ENCODE assay signal across 18 cellular contexts in the genomic region with DNA sequence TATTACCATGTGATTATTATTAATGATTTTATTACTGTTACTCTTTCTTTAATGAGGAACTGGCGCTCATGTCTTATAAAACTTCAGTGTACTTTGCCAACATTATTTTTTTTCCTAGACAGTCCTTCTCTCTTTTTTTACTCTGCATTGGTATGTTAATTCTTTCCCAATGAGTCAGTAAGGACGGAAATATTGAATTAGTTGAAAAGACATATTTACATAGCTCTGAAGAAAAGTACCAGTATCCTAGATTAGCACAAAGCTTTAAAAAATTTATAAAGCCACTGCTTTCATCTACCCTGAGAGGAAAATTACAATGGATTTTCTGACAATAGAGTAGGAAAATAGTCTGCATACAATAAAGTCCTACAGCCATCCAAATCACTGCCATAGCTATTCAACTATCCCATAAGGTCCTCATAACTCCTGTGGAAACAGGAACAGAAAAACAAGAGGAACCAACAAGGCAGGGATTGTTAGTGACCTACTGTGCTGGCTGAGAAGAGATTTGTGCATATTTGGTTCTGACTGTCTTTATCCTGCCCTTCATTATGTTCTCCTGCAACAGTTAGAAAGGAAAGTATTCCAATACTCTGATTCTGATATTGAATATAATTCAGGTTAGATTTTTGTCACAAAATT.
DNase-seq lines count a peak whose midpoint lies in the region; ATAC-seq and TF ChIP-seq lines count a peak whose summit lies in the region.
"Had no signal": no experiment of that assay in that cellular context is flagged by ENCODE, and none has a peak within 500 bp of the region (broad histone marks: within the 10 kb centered on the region; RNA-seq: fewer than 3 reads in every experiment).

No MANE protein-coding gene starts in this region.

- no peaks in the 10 kb centered on the region for H3K4me1 Mint-ChIP-seq in nephron progenitor cell
- H3K4me1 Mint-ChIP-seq: activated CD4-positive, alpha-beta T cell treated with anti-CD3 and anti-CD28 coated beads, Interleukin-2, amount 10 ng/mL, durations not matched to agents 7 days and 5 days had no signal

- H3K27ac Mint-ChIP-seq in nephron progenitor cell, result no peak overlapping the region
- H3K27ac Mint-ChIP-seq: activated CD4-positive, alpha-beta T cell treated with anti-CD3 and anti-CD28 coated beads, Interleukin-2, amount 10 ng/mL, durations not matched to agents 7 days and 5 days; brain; effector memory CD8-positive, alpha-beta T cell had no signal

- ATAC-seq in HG03442 (IDR thresholded peaks at IDR 0.05; ENCODE audit: unreplicated experiment), result no peak
- ATAC-seq in HG02852 (IDR thresholded peaks at IDR 0.05; ENCODE audit: unreplicated experiment), result no peak
- ATAC-seq: effector memory CD8-positive, alpha-beta T cell; lower lobe of right lung; Right ventricle myocardium inferior had no signal

- H3K4me3 ChIP-seq in HFF-Myc (replicated peaks; ENCODE audit: low read depth, low read length) (no peak overlapping the region), brain microvascular endothelial cell (ENCODE audit: low read depth, low read length) (no peak overlapping the region)
- H3K4me3 ChIP-seq: lower lobe of right lung, spleen had no signal

- in situ Hi-C loops in brain microvascular endothelial cell (cut with HindIII; ENCODE audit: low pct_ligation_motif_present, low sequenced_read_pairs), result no loop called here

- peaks cover 2% of the 10 kb centered on the region for H3K27me3 Mint-ChIP-seq in nephron progenitor cell (ENCODE audit: low read depth, poor library complexity)
- H3K27me3 Mint-ChIP-seq: activated CD4-positive, alpha-beta T cell treated with anti-CD3 and anti-CD28 coated beads, Interleukin-2, amount 10 ng/mL, durations not matched to agents 7 days and 5 days; effector memory CD8-positive, alpha-beta T cell had no signal

- peak overlapping the region; percentile 89 for H3K27ac ChIP-seq in brain microvascular endothelial cell
- H3K27ac ChIP-seq: lower lobe of right lung had no signal

- H3K9me3 Mint-ChIP-seq in nephron progenitor cell, result peaks cover 16% of the 10 kb centered on the region

- H3K4me3 Mint-ChIP-seq in nephron progenitor cell, result no peak overlapping the region
- H3K4me3 Mint-ChIP-seq: activated CD4-positive, alpha-beta T cell treated with anti-CD3 and anti-CD28 coated beads, Interleukin-2, amount 10 ng/mL, durations not matched to agents 7 days and 5 days; brain; effector memory CD8-positive, alpha-beta T cell; neural crest cell had no signal

- DNase-seq in A172 (ENCODE audit: low spot score) (peak; percentile 41), HFF-Myc (ENCODE audit: extremely low read depth, low read depth) (peak; percentile 47), brain microvascular endothelial cell (no peak), hepatic stellate cell (ENCODE audit: low spot score) (peak; percentile 9), nephron progenitor cell (no peak)
- no peak for DNase-seq in activated T-cell treated with anti-CD3 and anti-CD28 coated beads, Interleukin-2, amount 50 U/mL, for 1 hour
- DNase-seq: activated CD4-positive, alpha-beta T cell treated with anti-CD3 and anti-CD28 coated beads, Interleukin-2, amount 10 ng/mL, durations not matched to agents 7 days and 5 days; effector memory CD8-positive, alpha-beta T cell; hypothalamus; KG1; lower lobe of right lung; NCI-H69; spleen had no signal

- H3K36me3 Mint-ChIP-seq in nephron progenitor cell (ENCODE audit: low read depth), result no peaks in the 10 kb centered on the region
- H3K36me3 Mint-ChIP-seq: brain had no signal

- no peaks in the 10 kb centered on the region for H3K27me3 ChIP-seq in brain microvascular endothelial cell (replicated peaks)
- H3K27me3 ChIP-seq: spleen had no signal

- no peaks in the 10 kb centered on the region for H3K36me3 ChIP-seq in brain microvascular endothelial cell (replicated peaks)
- H3K36me3 ChIP-seq: lower lobe of right lung, spleen had no signal

- no peak for TF ChIP-seq CTCF in HFF-Myc (IDR thresholded peaks at IDR 0.05; ENCODE audit: low read depth, low read length, missing control alignments)
- no peak for TF ChIP-seq CTCF in brain microvascular endothelial cell (IDR thresholded peaks at IDR 0.05; ENCODE audit: low read depth, low read length, missing control alignments)
- TF ChIP-seq CTCF in nephron progenitor cell (IDR thresholded peaks at IDR 0.05), result no peak

Comparison
In these comparisons a context has a peak if more than half of its experiments do, and no peak if none do; other contexts are left out.
1. DNase-seq: peak in A172 (single experiment), HFF-Myc (single experiment) and hepatic stellate cell (single experiment); none in brain microvascular endothelial cell (single experiment), nephron progenitor cell (single experiment) and activated T-cell treated with anti-CD3 and anti-CD28 coated beads, Interleukin-2, amount 50 U/mL, for 1 hour (single experiment).